In the genomic region with DNA sequence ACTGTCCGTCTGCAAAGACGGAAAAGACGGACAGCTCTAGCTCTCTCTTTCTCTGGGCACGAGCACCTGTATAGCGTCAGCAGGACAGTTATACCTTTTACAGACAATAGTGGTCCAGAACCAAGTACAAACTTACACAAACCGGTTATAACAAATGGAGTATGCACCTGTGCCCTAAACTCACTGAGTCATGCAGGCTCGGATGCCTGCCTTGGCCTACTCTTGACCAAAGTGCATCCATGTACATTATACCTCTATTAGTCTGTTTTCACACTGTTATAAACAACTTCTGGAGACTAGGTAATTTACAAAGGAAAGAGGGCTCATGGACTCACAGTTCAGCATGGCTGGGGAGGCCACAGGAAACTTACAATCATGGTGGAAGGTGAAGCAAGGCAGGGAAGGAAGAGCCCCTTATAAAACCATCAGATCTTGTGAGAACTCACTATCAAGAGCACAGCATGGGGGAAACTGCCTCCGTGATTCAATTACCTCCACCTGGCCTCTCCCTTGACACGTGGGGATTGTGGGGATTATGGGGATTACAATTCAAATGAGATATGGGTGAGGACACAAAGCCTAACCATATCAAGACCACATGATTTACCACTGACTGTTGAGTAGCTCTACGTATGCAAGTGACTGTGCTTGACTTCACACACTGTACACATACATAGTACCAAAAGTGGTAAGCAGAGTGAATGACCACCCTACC, we compare ENCODE assay signal across 21 cellular contexts. TPM values are rescaled to one million over a fixed set of nuclear protein-coding genes. Genes with fewer than 3 reads are reported as not detected.
DNase-seq lines count a peak whose midpoint lies in the region; ATAC-seq, FAIRE-seq and TF ChIP-seq lines count a peak whose summit lies in the region.
"Had no signal": no experiment of that assay in that cellular context is flagged by ENCODE, and none has a peak within 500 bp of the region (broad histone marks: within the 10 kb centered on the region; RNA-seq: fewer than 3 reads in every experiment).

No MANE protein-coding gene starts in this region.

- intact Hi-C loops in HepG2 (cut with micrococcal nuclease; ENCODE audit: unreplicated experiment): no loop called here
- intact Hi-C loops in right lobe of liver (cut with DNase I): no loop called here

- CTCF ChIA-PET in HepG2 (lab: Yijun Ruan, JAX; ENCODE audit: low intra/inter-chr PET ratio, low total read pairs) (no interaction called here), HEK293T (lab: Yijun Ruan, JAX) (no interaction called here)

- DNase-seq in HepG2 (ENCODE audit: low spot score): no peak
- no peak for DNase-seq in right lobe of liver
- DNase-seq in NCI-H82 treated with DMSO at 0.1 percent for 48 hours (lab: John Stamatoyannopoulos, UW; ENCODE audit: unreplicated experiment): peak; percentile 83
- DNase-seq in mesendoderm: peak; percentile 84
- DNase-seq in kidney glomerular epithelial cell (lab: John Stamatoyannopoulos, UW): no peak
- no peak for DNase-seq in coronary artery (ENCODE audit: low spot score)
- no peak for DNase-seq in DMS153 (lab: John Stamatoyannopoulos, UW)
- no peak for DNase-seq in HEK293T (ENCODE audit: extremely low spot score)
- DNase-seq: CD4-positive, CD25-positive, alpha-beta regulatory T cell; COR-L47; GF-D8; GOT3; KG1; MV-4-11; NCI-H1417; NCI-H1930; NCI-H345; NCI-H748 treated with DMSO at 0.1 percent for 48 hours; PC-9 had no signal

- H4K8ac ChIP-seq in mesendoderm (ENCODE audit: low read depth, low read length): no peak overlapping the region

- H3K79me1 ChIP-seq in mesendoderm (ENCODE audit: low read length): peaks cover 31% of the 10 kb centered on the region

- no peak overlapping the region for H3K4me3 ChIP-seq in HepG2 (replicated peaks in 1 of 3; ENCODE audit: insufficient read depth in 1 of 3, low read depth in 2 of 3, low read length in 3 of 3)
- no peak overlapping the region for H3K4me3 ChIP-seq in right lobe of liver
- H3K4me3 ChIP-seq in mesendoderm (ENCODE audit: low read length): no peak overlapping the region
- no peak overlapping the region for H3K4me3 ChIP-seq in coronary artery
- H3K4me3 ChIP-seq: PC-9 had no signal

- TF ChIP-seq CTCF in HepG2 (CRISPR knock-in tag; IDR thresholded peaks at IDR 0.05) (no peak), right lobe of liver (IDR thresholded peaks at IDR 0.05) (no peak), coronary artery (IDR thresholded peaks at IDR 0.05) (no peak)

- no peak overlapping the region for H2BK15ac ChIP-seq in mesendoderm (replicated peaks; ENCODE audit: low read depth)

- BruUV-seq in HepG2 (replicated peaks; lab: Mats Ljungman, UMichigan): no TSS peak

- no peak overlapping the region for H4K5ac ChIP-seq in mesendoderm (ENCODE audit: low read length)

- peak; percentile 4; the same call in 1 of the 3 replicates for ATAC-seq in HepG2
- ATAC-seq in right lobe of liver: no peak

- peak overlapping the region; percentile 3 for H3K56ac ChIP-seq in mesendoderm (ENCODE audit: low read length)

- no peak for TF ChIP-seq RAD21 in HepG2 (CRISPR knock-in tag; IDR thresholded peaks at IDR 0.05)

- WGBS in HepG2 (ENCODE audit: low lambda C conversion rate): 93% methylated on average over 10 of the region's 10 CpGs
- WGBS in right lobe of liver (ENCODE audit: insufficient coverage, low coverage, low lambda C conversion rate, missing lambda C conversion rate): 88% methylated on average over 4 of the region's 10 CpGs
- no CpG with 5 or more reads among the region's 10 CpGs for WGBS in mesendoderm (ENCODE audit: extremely low coverage, insufficient coverage, low lambda C conversion rate)

- peaks cover 100% of the 10 kb centered on the region for H3K79me2 ChIP-seq in HepG2 (ENCODE audit: insufficient read depth, low read length)
- H3K79me2 ChIP-seq in mesendoderm (ENCODE audit: control insufficient read depth, insufficient read depth, low read length): peaks cover 6% of the 10 kb centered on the region

- H3K27ac ChIP-seq in HepG2 (ENCODE audit: extremely low read length, insufficient read depth, low read length) (peak overlapping the region; percentile 56), right lobe of liver (no peak overlapping the region), mesendoderm (ENCODE audit: low read depth, low read length) (no peak overlapping the region), coronary artery (no peak overlapping the region)
- H3K27ac ChIP-seq: PC-9, RWPE1 had no signal

- no peak overlapping the region for H3K23ac ChIP-seq in mesendoderm (ENCODE audit: low read length)

- no peak overlapping the region for H3K18ac ChIP-seq in mesendoderm (ENCODE audit: low read length)

- H2BK5ac ChIP-seq in mesendoderm (ENCODE audit: low read length): no peak overlapping the region

- peaks cover 100% of the 10 kb centered on the region for H4K20me1 ChIP-seq in HepG2 (ENCODE audit: insufficient read depth, low read length)

- H3K36me3 ChIP-seq in HepG2 (replicated peaks in 1 of 2; ENCODE audit: control insufficient read depth in 1 of 2, insufficient read depth in 2 of 2, low read length in 2 of 2) (peaks cover 29 to 85% of the 10 kb centered on the region in 2 experiments), right lobe of liver (peaks cover 0 to 6% (median 0%) of the 10 kb centered on the region in 4 donors), mesendoderm (ENCODE audit: control insufficient read depth, insufficient read depth, low read length) (no peaks in the 10 kb centered on the region)

- no peak overlapping the region for H2AFZ ChIP-seq in HepG2 (ENCODE audit: low read length)
- H2AFZ ChIP-seq: PC-9 had no signal

- H3K27me3 ChIP-seq in HepG2 (ENCODE audit: control insufficient read depth in 1 of 2, insufficient read depth in 2 of 2, low read length in 2 of 2) (no peaks in the 10 kb centered on the region), right lobe of liver (no peaks in the 10 kb centered on the region), mesendoderm (ENCODE audit: insufficient read depth, low read length, poor library complexity) (no peaks in the 10 kb centered on the region)

- FAIRE-seq in HepG2 (lab: Jason Lieb, UNC): no peak
- FAIRE-seq: GM19239 had no signal

- POLR2A ChIA-PET in HepG2 (lab: Yijun Ruan, JAX): interaction anchor here (1.0 to 2.5 kb wide), 3 partner anchors 8 to 21 kb away, joined by 3 to 15 read pairs (median 5); no protein-coding TSS in a partner anchor
- POLR2A ChIA-PET in HEK293T (lab: Yijun Ruan, JAX): no interaction called here

- no peak overlapping the region for H2BK120ac ChIP-seq in mesendoderm (ENCODE audit: low read depth, low read length)

- TF ChIP-seq EP300 in HepG2 (IDR thresholded peaks at IDR 0.05; ENCODE audit: low read depth in 2 of 2, low read length in 2 of 2) (no peak), HepG2 (CRISPR knock-in tag; IDR thresholded peaks at IDR 0.05; ENCODE audit: borderline replicate concordance) (no peak; the same call in 1 of the 2 replicates)

- no peak overlapping the region for H2AK5ac ChIP-seq in mesendoderm (ENCODE audit: low read length)

- H3K4me2 ChIP-seq in HepG2 (ENCODE audit: low read depth, low read length) (no peak overlapping the region), mesendoderm (ENCODE audit: low read length) (no peak overlapping the region)
- H3K4me2 ChIP-seq: PC-9 had no signal

- no peak overlapping the region for H3K4ac ChIP-seq in mesendoderm (ENCODE audit: low read depth, low read length)

- in situ Hi-C loops in HepG2 (cut with HindIII; ENCODE audit: extremely low pct_ligation_motif_present, low pct_unique_long_range_greater_than_20kb): no loop called here

- H3K9ac ChIP-seq in HepG2 (ENCODE audit: insufficient read depth, low read depth, low read length) (peak overlapping the region; percentile 23), mesendoderm (ENCODE audit: low read length) (no peak overlapping the region)

- H3K4me1 ChIP-seq in HepG2 (ENCODE audit: insufficient read depth, low read length): peaks cover 94% of the 10 kb centered on the region
- peaks cover 0 to 22% (median 10%) of the 10 kb centered on the region in 4 donors for H3K4me1 ChIP-seq in right lobe of liver
- peaks cover 5% of the 10 kb centered on the region for H3K4me1 ChIP-seq in mesendoderm (ENCODE audit: control insufficient read depth, low read depth, low read length)

- H3K9me3 ChIP-seq in HepG2 (ENCODE audit: low read length) (no peaks in the 10 kb centered on the region), right lobe of liver (no peaks in the 10 kb centered on the region)

- TF ChIP-seq POLR2A in HepG2 (IDR thresholded peaks at IDR 0.05; ENCODE audit: insufficient read depth in 1 of 2, low read depth in 2 of 2, low read length in 2 of 2) (peak in 1 of 2 experiments; percentile 24; a peak in 2 of 4 replicates), right lobe of liver (IDR thresholded peaks at IDR 0.05) (no peak)

TF ChIP-seq in HepG2, 621 proteins besides CTCF, POLR2A, EP300 and RAD21 (continues in another document):
- TF ChIP-seq HOXA9 (CRISPR knock-in tag; IDR thresholded peaks at IDR 0.05; ENCODE audit: borderline replicate concordance): 0 out of 2 replicates have a peak, but pooled peaks have one; percentile 23

TF ChIP-seq in HEK293T, 16 proteins besides CTCF, POLR2A, EP300 and RAD21 (continues in another document):
- no peak for TF ChIP-seq FOXM1 (IDR thresholded peaks at IDR 0.05; ENCODE audit: borderline replicate concordance)
- no peak for TF ChIP-seq ELF4 (IDR thresholded peaks at IDR 0.05)

RNA-seq across cellular contexts. Expression of gene MAN1A1, which starts 23.1 kb away (rescaled TPM):
- 98.7 and 156 TPM in 2 replicates for total RNA-seq in HepG2 (2016; rRNA removed; fragmentation: Illumina TruSeq; extraction: Trizol)
- 8.0 and 9.3 TPM in 2 replicates for total RNA-seq in HepG2 (2016; cell fraction: cytosol; rRNA removed; fragmentation: Illumina TruSeq; extraction: Trizol; ENCODE audit: low read depth)
- 92.1 and 154 TPM in 2 replicates for total RNA-seq in HepG2 (2016; cell fraction: insoluble cytoplasmic fraction; rRNA removed; fragmentation: Illumina TruSeq; extraction: Trizol)
- 35.4 and 40.1 TPM in 2 replicates for total RNA-seq in HepG2 (2016; cell fraction: membrane; rRNA removed; fragmentation: Illumina TruSeq; extraction: Trizol)
- 183 and 203 TPM in 2 replicates for total RNA-seq in HepG2 (2016; cell fraction: nucleus; rRNA removed; fragmentation: Illumina TruSeq; extraction: Trizol)
- 192 and 236 TPM in 2 replicates for polyA plus RNA-seq in HepG2 (2011; rRNA removed)
- polyA plus RNA-seq in HepG2 (2011; cell fraction: cytosol; rRNA removed): 99.8 and 148 TPM in 2 replicates
- polyA plus RNA-seq in HepG2 (2011; cell fraction: nucleus; rRNA removed): 62.7 and 77.6 TPM in 2 replicates
- 214 and 224 TPM in 2 replicates for polyA plus RNA-seq in HepG2 (2012)
- 6.6 and 6.7 TPM in 2 replicates for polyA plus RNA-seq in HepG2 (2016; cell fraction: cytosol; fragmentation: Illumina TruSeq; extraction: Trizol; ENCODE audit: low read depth)
- 106 and 111 TPM in 2 replicates for polyA plus RNA-seq in HepG2 (2016; cell fraction: insoluble cytoplasmic fraction; fragmentation: Illumina TruSeq; extraction: Trizol; ENCODE audit: low read depth)
- 19.3 and 22.4 TPM in 2 replicates for polyA plus RNA-seq in HepG2 (2016; cell fraction: membrane; fragmentation: Illumina TruSeq; extraction: Trizol; ENCODE audit: low read depth)
- 218 and 229 TPM in 2 replicates for polyA plus RNA-seq in HepG2 (2016; cell fraction: nucleus; fragmentation: Illumina TruSeq; extraction: Trizol; ENCODE audit: insufficient read depth, low read depth)
- polyA minus RNA-seq in HepG2 (2011; rRNA and poly(A)+ RNA removed; ENCODE audit: low replicate concordance): 0.70 and 113 TPM in 2 replicates
- 203 TPM in 2 replicates for polyA minus RNA-seq in HepG2 (2011; cell fraction: cytosol; rRNA and poly(A)+ RNA removed)
- 222 and 223 TPM in 2 replicates for polyA minus RNA-seq in HepG2 (2011; cell fraction: nucleus; rRNA and poly(A)+ RNA removed)
- 100 to 1,000 TPM; 109 to 191 (median 139) TPM for total RNA-seq in right lobe of liver
- 4.5 TPM for polyA plus RNA-seq in mesendoderm (2013, experiment 1 of 2)
- polyA plus RNA-seq in mesendoderm (2013, experiment 2 of 2): 4.1 TPM

Comparison
In these comparisons a context has a peak if more than half of its experiments do, and no peak if none do; other contexts are left out.
1. DNase-seq: peak in NCI-H82 treated with DMSO at 0.1 percent for 48 hours (single experiment) and mesendoderm (single experiment); none in HepG2 (single experiment), right lobe of liver (0 of 3), kidney glomerular epithelial cell (single experiment), coronary artery (single experiment), DMS153 (single experiment) and HEK293T (single experiment).